11 cellular contexts compared by ENCODE assay signal in the genomic region with DNA sequence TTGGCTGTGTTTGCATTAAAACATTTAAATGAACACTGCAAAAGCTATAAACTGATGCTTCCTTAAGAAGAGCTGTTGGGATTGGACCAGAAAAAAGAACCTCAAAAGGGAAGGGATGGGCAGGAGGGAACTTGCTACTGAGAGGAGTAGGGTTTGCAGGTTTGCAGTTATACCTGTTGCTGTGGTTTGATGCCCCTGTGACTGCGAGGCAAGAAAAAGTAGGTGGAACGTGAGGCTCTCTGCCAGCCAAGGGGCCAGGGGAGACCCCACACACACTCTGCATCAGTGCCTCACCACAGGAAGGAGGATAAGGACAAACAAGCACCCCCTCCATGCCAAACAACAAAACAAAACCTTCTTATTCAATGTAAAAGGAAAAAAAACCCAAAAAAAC.
A peak's percentile ranks its signal among the peaks of the same experiment; 100 is the strongest.
DNase-seq lines count a peak whose midpoint lies in the region; ATAC-seq and TF ChIP-seq lines count a peak whose summit lies in the region.
"Had no signal": no experiment of that assay in that cellular context is flagged by ENCODE, and none has a peak within 500 bp of the region (broad histone marks: within the 10 kb centered on the region; RNA-seq: fewer than 3 reads in every experiment).

No MANE protein-coding gene starts in this region.

- H3K9me2 ChIP-seq in PC-3 (replicated peaks; ENCODE audit: low read length), result no peaks in the 10 kb centered on the region

- CTCF ChIA-PET in activated CD4-positive, alpha-beta T cell treated with anti-CD3 and anti-CD28 coated beads for 36 hours (lab: Charles Lee), result interaction anchor here (0.5 to 3.7 kb wide), 6 partner anchors 11 to 228 kb away, joined by 3 to 24 read pairs (median 3); no protein-coding TSS in a partner anchor
- CTCF ChIA-PET in PC-3 (lab: Charles Lee), result no interaction called here

- H2AFZ ChIP-seq in PC-3 (ENCODE audit: low read length), result peak overlapping the region; percentile 66

- no peaks in the 10 kb centered on the region for H3K79me2 ChIP-seq in PC-3 (ENCODE audit: low read length)

- intact Hi-C loops in activated CD4-positive, alpha-beta T cell treated with anti-CD3 and anti-CD28 coated beads for 36 hours (cut with DNase I, micrococcal nuclease), result loop anchor here in 1 of 2 experiments (2.0 to 5.0 kb wide), 2 partner anchors 42 to 64 kb away; no protein-coding TSS in a partner anchor
- intact Hi-C loops in PC-3 (cut with micrococcal nuclease) (loop anchor here (2.0 kb wide), 1 partner anchor 34 kb away; no protein-coding TSS in a partner anchor), ascending aorta (cut with DNase I) (loop anchor here (5.0 kb wide), 1 partner anchor 44 kb away; no protein-coding TSS in a partner anchor), left colon (cut with DNase I, micrococcal nuclease) (loop anchor here in 1 of 2 donors (5.0 kb wide), 1 partner anchor 296 kb away; no protein-coding TSS in a partner anchor)

- peak overlapping the region; percentile 3 for H3K4me2 ChIP-seq in PC-3 (ENCODE audit: low read length)

- H3K27ac ChIP-seq in PC-3 (ENCODE audit: low read length) (no peak overlapping the region), endodermal cell (ENCODE audit: low read depth, low read length) (no peak overlapping the region), ascending aorta (no peak overlapping the region)
- H3K27ac ChIP-seq: right atrium auricular region had no signal

- H3K4me3 ChIP-seq in PC-3 (ENCODE audit: low read length), result no peak overlapping the region
- H3K4me3 ChIP-seq in endodermal cell (ENCODE audit: low read length), result no peak overlapping the region
- peak overlapping the region in 1 of 2 donors; percentile 44 for H3K4me3 ChIP-seq in ascending aorta
- H3K4me3 ChIP-seq: lung, right atrium auricular region had no signal

- 89% methylated on average over 2 of the region's 2 CpGs; no CpG with 5 or more reads in 1 of the 2 experiments for WGBS in endodermal cell (ENCODE audit: insufficient coverage in 1 of 2, insufficient read length in 1 of 2), 2 experiments

- H3K4me1 Mint-ChIP-seq in activated CD4-positive, alpha-beta T cell treated with anti-CD3 and anti-CD28 coated beads for 36 hours, result peaks cover 41% of the 10 kb centered on the region
- peaks cover 42% of the 10 kb centered on the region for H3K4me1 Mint-ChIP-seq in endodermal cell
- peaks cover 28 to 39% of the 10 kb centered on the region in 2 donors for H3K4me1 Mint-ChIP-seq in stimulated activated naive B cell treated with anti-CD40 and anti-IgM and Interleukin-4, amounts not matched to agents 10 μg/mL and 1 μg/mL and 100 μg/mL, for 72 hours

- H3K36me3 Mint-ChIP-seq in activated CD4-positive, alpha-beta T cell treated with anti-CD3 and anti-CD28 coated beads for 36 hours (ENCODE audit: low read depth), result no peaks in the 10 kb centered on the region
- H3K36me3 Mint-ChIP-seq in endodermal cell (ENCODE audit: low read depth), result no peaks in the 10 kb centered on the region
- H3K36me3 Mint-ChIP-seq in stimulated activated naive B cell treated with anti-CD40 and anti-IgM and Interleukin-4, amounts not matched to agents 10 μg/mL and 1 μg/mL and 100 μg/mL, for 72 hours, result no peaks in the 10 kb centered on the region

- peak overlapping the region; percentile 73 for H3K4me3 Mint-ChIP-seq in activated CD4-positive, alpha-beta T cell treated with anti-CD3 and anti-CD28 coated beads for 36 hours
- no peak overlapping the region for H3K4me3 Mint-ChIP-seq in endodermal cell
- H3K4me3 Mint-ChIP-seq in stimulated activated naive B cell treated with anti-CD40 and anti-IgM and Interleukin-4, amounts not matched to agents 10 μg/mL and 1 μg/mL and 100 μg/mL, for 72 hours, result peak overlapping the region; percentile 72 to 73

- H3K4me1 ChIP-seq in PC-3 (ENCODE audit: insufficient read depth, low read length) (peaks cover 40% of the 10 kb centered on the region), endodermal cell (ENCODE audit: control insufficient read depth, insufficient read depth, low read length) (peaks cover 13% of the 10 kb centered on the region), ascending aorta (peaks cover 0 to 16% of the 10 kb centered on the region in 2 donors)

- H3K36me3 ChIP-seq in PC-3 (ENCODE audit: low read depth, low read length), result no peaks in the 10 kb centered on the region
- no peaks in the 10 kb centered on the region for H3K36me3 ChIP-seq in endodermal cell (ENCODE audit: control insufficient read depth, insufficient read depth, low read length)
- H3K36me3 ChIP-seq in ascending aorta, result no peaks in the 10 kb centered on the region
- H3K36me3 ChIP-seq: right atrium auricular region had no signal

- no peaks in the 10 kb centered on the region for H3K9me3 ChIP-seq in PC-3 (ENCODE audit: low read length)
- no peaks in the 10 kb centered on the region for H3K9me3 ChIP-seq in endodermal cell (ENCODE audit: control insufficient read depth, low read length)
- H3K9me3 ChIP-seq in ascending aorta, result no peaks in the 10 kb centered on the region
- H3K9me3 ChIP-seq: right atrium auricular region had no signal

- H3K9me3 Mint-ChIP-seq in activated CD4-positive, alpha-beta T cell treated with anti-CD3 and anti-CD28 coated beads for 36 hours (ENCODE audit: low read depth), result no peaks in the 10 kb centered on the region
- no peaks in the 10 kb centered on the region for H3K9me3 Mint-ChIP-seq in endodermal cell
- H3K9me3 Mint-ChIP-seq in stimulated activated naive B cell treated with anti-CD40 and anti-IgM and Interleukin-4, amounts not matched to agents 10 μg/mL and 1 μg/mL and 100 μg/mL, for 72 hours, result no peaks in the 10 kb centered on the region

- H3K27ac Mint-ChIP-seq in activated CD4-positive, alpha-beta T cell treated with anti-CD3 and anti-CD28 coated beads for 36 hours, result peak overlapping the region; percentile 83
- H3K27ac Mint-ChIP-seq in endodermal cell, result peak overlapping the region; percentile 90
- peak overlapping the region; percentile 92 for H3K27ac Mint-ChIP-seq in stimulated activated naive B cell treated with anti-CD40 and anti-IgM and Interleukin-4, amounts not matched to agents 10 μg/mL and 1 μg/mL and 100 μg/mL, for 72 hours

- ATAC-seq in activated CD4-positive, alpha-beta T cell treated with anti-CD3 and anti-CD28 coated beads for 36 hours, result no peak
- ATAC-seq in PC-3 (no peak), left colon (no peak)
- ATAC-seq in stimulated activated naive B cell treated with anti-CD40 and anti-IgM and Interleukin-4, amounts not matched to agents 10 μg/mL and 1 μg/mL and 100 μg/mL, for 72 hours (replicated peaks), result peak in 1 of 2 donors; percentile 15

- no peaks in the 10 kb centered on the region for H3K27me3 Mint-ChIP-seq in activated CD4-positive, alpha-beta T cell treated with anti-CD3 and anti-CD28 coated beads for 36 hours
- H3K27me3 Mint-ChIP-seq in endodermal cell (ENCODE audit: insufficient read depth), result no peaks in the 10 kb centered on the region
- H3K27me3 Mint-ChIP-seq in stimulated activated naive B cell treated with anti-CD40 and anti-IgM and Interleukin-4, amounts not matched to agents 10 μg/mL and 1 μg/mL and 100 μg/mL, for 72 hours, result no peaks in the 10 kb centered on the region

- H4K20me1 ChIP-seq in PC-3 (ENCODE audit: low read length), result no peaks in the 10 kb centered on the region

- DNase-seq in activated CD4-positive, alpha-beta T cell treated with anti-CD3 and anti-CD28 coated beads for 36 hours, result no peak
- DNase-seq in activated CD4-positive, alpha-beta T cell treated with anti-CD3 and anti-CD28 coated beads, Interleukin-2, amount 50 U/mL, for 4 hours, result no peak
- DNase-seq in PC-3 (no peak), endodermal cell (peak; percentile 58), ascending aorta (ENCODE audit: low spot score in 2 of 2) (no peak), left colon (no peak), NCI-H2196 (lab: John Stamatoyannopoulos, UW; ENCODE audit: unreplicated experiment) (no peak)
- no peak for DNase-seq in stimulated activated naive B cell treated with anti-CD40 and anti-IgM and Interleukin-4, amounts not matched to agents 10 μg/mL and 1 μg/mL and 100 μg/mL, for 72 hours
- DNase-seq: NCI-H2081 had no signal

- no peak overlapping the region for H3K9ac ChIP-seq in PC-3 (ENCODE audit: low read length)
- H3K9ac ChIP-seq in endodermal cell (ENCODE audit: extremely low read depth, low read length, poor library complexity, severe bottlenecking), result no peak overlapping the region

- no peak for TF ChIP-seq CTCF in PC-3 (conservative IDR thresholded peaks at IDR 0.05; ENCODE audit: low read depth, low read length)
- no peak for TF ChIP-seq CTCF in endodermal cell (conservative IDR thresholded peaks at IDR 0.05)
- no peak for TF ChIP-seq CTCF in ascending aorta (IDR thresholded peaks at IDR 0.05)

- H3F3A ChIP-seq in PC-3 (ENCODE audit: low read length, unreplicated experiment), result peaks cover 3% of the 10 kb centered on the region

- H3K27me3 ChIP-seq in PC-3 (ENCODE audit: low read length), result no peaks in the 10 kb centered on the region
- no peaks in the 10 kb centered on the region for H3K27me3 ChIP-seq in endodermal cell (ENCODE audit: control insufficient read depth, insufficient read depth, low read length, poor library complexity, severe bottlenecking)
- H3K27me3 ChIP-seq in ascending aorta, result no peaks in the 10 kb centered on the region
- H3K27me3 ChIP-seq: right atrium auricular region had no signal

- POLR2A ChIA-PET in activated CD4-positive, alpha-beta T cell treated with anti-CD3 and anti-CD28 coated beads for 36 hours (lab: Charles Lee), result interaction anchor here (0.6 to 1.3 kb wide), 2 partner anchors 27 to 187 kb away, joined by 3 to 5 read pairs; no protein-coding TSS in a partner anchor
- POLR2A ChIA-PET in PC-3 (lab: Charles Lee; ENCODE audit: unreplicated experiment), result no interaction called here

- no TSS peak for BruUV-seq in PC-3 (replicated peaks; lab: Mats Ljungman, UMichigan)
